Comparison of ENCODE assay signal across 16 cellular contexts in the genomic region with DNA sequence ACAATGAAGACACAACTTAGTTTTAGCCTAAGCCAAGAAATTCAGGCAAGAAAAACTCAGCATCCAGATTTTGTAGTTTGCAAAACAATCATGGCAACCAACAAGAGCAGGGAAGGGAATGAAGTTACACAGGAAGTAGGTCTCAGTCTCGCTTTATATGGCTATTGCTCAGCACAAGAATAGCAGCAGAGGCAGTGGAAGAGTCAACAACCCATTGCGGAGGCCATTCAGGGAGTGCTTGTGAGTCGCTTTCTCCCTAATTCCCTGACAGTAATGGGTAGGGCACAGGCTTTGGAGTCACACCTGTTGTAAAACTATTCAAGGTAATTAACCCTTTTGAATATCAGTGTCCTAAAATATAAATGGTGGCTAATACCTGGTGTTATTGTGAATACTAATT.
A peak's percentile ranks its signal among the peaks of the same experiment; 100 is the strongest.
DNase-seq lines count a peak whose midpoint lies in the region; ATAC-seq, FAIRE-seq and TF ChIP-seq lines count a peak whose summit lies in the region.
"Had no signal": no experiment of that assay in that cellular context is flagged by ENCODE, and none has a peak within 500 bp of the region (broad histone marks: within the 10 kb centered on the region; RNA-seq: fewer than 3 reads in every experiment).

No MANE protein-coding gene starts in this region.

- FAIRE-seq in H1 (lab: Jason Lieb, UNC), result no peak
- FAIRE-seq: A549, GM18507, HepG2, HTR-8/SVneo had no signal

- POLR2A ChIA-PET in H1 (lab: Charles Lee; ENCODE audit: partially characterized antibody), result no interaction called here

- H2BK15ac ChIP-seq in H9 (ENCODE audit: low read depth, low read length) (no peak overlapping the region), H1 (ENCODE audit: low read length) (no peak overlapping the region), mesendoderm (replicated peaks; ENCODE audit: low read depth) (no peak overlapping the region)

- no peaks in the 10 kb centered on the region for H3K79me2 ChIP-seq in H9 (ENCODE audit: insufficient read depth, low read length)
- no peaks in the 10 kb centered on the region for H3K79me2 ChIP-seq in H1 (ENCODE audit: control insufficient read depth in 1 of 2, insufficient read depth in 2 of 2, low read length in 2 of 2)
- H3K79me2 ChIP-seq in mesendoderm (ENCODE audit: control insufficient read depth, insufficient read depth, low read length), result no peaks in the 10 kb centered on the region

- H3K4me1 Mint-ChIP-seq in H9, result peaks cover 24 to 26% of the 10 kb centered on the region in 2 experiments
- H3K4me1 Mint-ChIP-seq: CD4-positive, alpha-beta memory T cell had no signal

- H3K4ac ChIP-seq in H9 (ENCODE audit: low read depth, low read length), result no peak overlapping the region
- H3K4ac ChIP-seq in H1 (replicated peaks; ENCODE audit: insufficient read length, low read depth, low read length), result no peak overlapping the region
- no peak overlapping the region for H3K4ac ChIP-seq in mesendoderm (ENCODE audit: low read depth, low read length)

- no peak overlapping the region for H3T11ph ChIP-seq in H9 (ENCODE audit: low read length)

- H3K27ac Mint-ChIP-seq in H9, result peak overlapping the region in 1 of 3 experiments; percentile 77; a peak in 3 of 7 replicates
- H3K27ac Mint-ChIP-seq: CD4-positive, alpha-beta memory T cell had no signal

- H2BK20ac ChIP-seq in H9 (ENCODE audit: low read depth, low read length, poor library complexity, severe bottlenecking) (no peak overlapping the region), H1 (ENCODE audit: low read length) (no peak overlapping the region)

- ATAC-seq in GM21423 (IDR thresholded peaks at IDR 0.05; ENCODE audit: unreplicated experiment) (no peak), HG03378 (IDR thresholded peaks at IDR 0.05; ENCODE audit: unreplicated experiment) (no peak), GM21526 (IDR thresholded peaks at IDR 0.05; ENCODE audit: low FRiP score, unreplicated experiment) (no peak)
- ATAC-seq: A549, HepG2 had no signal

- TF ChIP-seq CTCF in H9 (conservative IDR thresholded peaks at IDR 0.05) (no peak), H1 (IDR thresholded peaks at IDR 0.05; ENCODE audit: control extremely low read depth in 1 of 3, insufficient read depth in 1 of 3, low read depth in 1 of 3, low read length in 3 of 3) (no peak), coronary artery (IDR thresholded peaks at IDR 0.05) (no peak)

- H2BK120ac ChIP-seq in H9 (ENCODE audit: low read depth, low read length, poor library complexity, severe bottlenecking), result no peak overlapping the region
- no peak overlapping the region for H2BK120ac ChIP-seq in H1 (replicated peaks; ENCODE audit: low read depth, low read length)
- H2BK120ac ChIP-seq in mesendoderm (ENCODE audit: low read depth, low read length), result no peak overlapping the region

- H4K20me1 ChIP-seq in H9 (ENCODE audit: control insufficient read depth, insufficient read depth, insufficient read length) (no peaks in the 10 kb centered on the region), H1 (replicated peaks in 1 of 2; ENCODE audit: control insufficient read depth in 1 of 2, insufficient read depth in 2 of 2, low read length in 2 of 2) (no peaks in the 10 kb centered on the region)

- peaks cover 6% of the 10 kb centered on the region for H3K4me1 ChIP-seq in H9 (ENCODE audit: insufficient read depth, low read length)
- peaks cover 0 to 10% (median 3%) of the 10 kb centered on the region in 4 experiments; a peak in 4 of 7 replicates for H3K4me1 ChIP-seq in H1 (replicated peaks in 1 of 4; ENCODE audit: control insufficient read depth in 3 of 4, insufficient read depth in 4 of 4, low read length in 3 of 4)
- H3K4me1 ChIP-seq in mesendoderm (ENCODE audit: control insufficient read depth, low read depth, low read length), result no peaks in the 10 kb centered on the region
- H3K4me1 ChIP-seq: A549 had no signal

- H3K56ac ChIP-seq in H9 (ENCODE audit: insufficient read length, low read depth, low read length), result no peak overlapping the region
- H3K56ac ChIP-seq in H1 (replicated peaks; ENCODE audit: insufficient read length, low read depth, low read length), result no peak overlapping the region
- no peak overlapping the region for H3K56ac ChIP-seq in mesendoderm (ENCODE audit: low read length)

- H3K4me2 ChIP-seq in H9 (ENCODE audit: insufficient read depth, insufficient read length, low read length), result no peak overlapping the region
- no peak overlapping the region for H3K4me2 ChIP-seq in H1 (ENCODE audit: insufficient read depth in 1 of 2, low read depth in 2 of 2, low read length in 2 of 2)
- H3K4me2 ChIP-seq in mesendoderm (ENCODE audit: low read length), result no peak overlapping the region
- H3K4me2 ChIP-seq: A549 had no signal

- no peaks in the 10 kb centered on the region; a peak in 1 of 7 replicates for H3K36me3 Mint-ChIP-seq in H9 (ENCODE audit: insufficient read depth in 1 of 3, low read depth in 3 of 3)
- H3K36me3 Mint-ChIP-seq: CD4-positive, alpha-beta memory T cell had no signal

- H3K14ac ChIP-seq in H9 (ENCODE audit: insufficient read depth, low read length) (no peak overlapping the region), H1 (ENCODE audit: insufficient read length) (no peak overlapping the region)

- no CpG with 5 or more reads among the region's 3 CpGs for WGBS in H9 (ENCODE audit: extremely low coverage, insufficient read length, low lambda C conversion rate)
- 78% methylated on average over 3 of the region's 3 CpGs; no CpG with 5 or more reads in 1 of the 2 experiments for WGBS in H1 (ENCODE audit: extremely low coverage in 1 of 2, insufficient coverage in 1 of 2, insufficient read length in 1 of 2, insufficient replicate concordance in 2 of 2, low coverage in 1 of 2, low lambda C conversion rate in 2 of 2, missing lambda C conversion rate in 1 of 2), 2 experiments
- WGBS in mesendoderm (ENCODE audit: extremely low coverage, insufficient coverage, low lambda C conversion rate), result no CpG with 5 or more reads among the region's 3 CpGs

- no peak overlapping the region for H3K4me3 ChIP-seq in H1 (ENCODE audit: extremely low read depth in 1 of 4, insufficient read depth in 2 of 4, low read depth in 3 of 4, low read length in 4 of 4)
- no peak overlapping the region for H3K4me3 ChIP-seq in mesendoderm (ENCODE audit: low read length)
- no peak overlapping the region for H3K4me3 ChIP-seq in coronary artery
- H3K4me3 ChIP-seq: A549 had no signal

- no peak overlapping the region for H3K18ac ChIP-seq in H9 (ENCODE audit: insufficient read length, low read depth, low read length)
- H3K18ac ChIP-seq in H1 (ENCODE audit: extremely low read depth, low read length), result no peak overlapping the region
- H3K18ac ChIP-seq in mesendoderm (ENCODE audit: low read length), result no peak overlapping the region

- H2AFZ ChIP-seq in H9 (ENCODE audit: low read length) (no peak overlapping the region), H1 (ENCODE audit: low read length) (peak overlapping the region; percentile 96)

- no peak overlapping the region for H3K9ac ChIP-seq in H9 (ENCODE audit: extremely low read depth, insufficient read length, low read length)
- no peak overlapping the region for H3K9ac ChIP-seq in H1 (replicated peaks in 1 of 4; ENCODE audit: extremely low read depth in 1 of 4, low read depth in 3 of 4, low read length in 3 of 4)
- no peak overlapping the region for H3K9ac ChIP-seq in mesendoderm (ENCODE audit: low read length)

- H3K79me1 ChIP-seq in H9 (ENCODE audit: insufficient read depth, low read depth, low read length, poor library complexity, severe bottlenecking), result no peaks in the 10 kb centered on the region
- no peaks in the 10 kb centered on the region for H3K79me1 ChIP-seq in H1 (ENCODE audit: low read depth, low read length)
- no peaks in the 10 kb centered on the region for H3K79me1 ChIP-seq in mesendoderm (ENCODE audit: low read length)

- H3K36me3 ChIP-seq in H1 (ENCODE audit: control insufficient read depth in 2 of 4, insufficient read depth in 4 of 4, low read length in 3 of 4) (no peaks in the 10 kb centered on the region), mesendoderm (ENCODE audit: control insufficient read depth, insufficient read depth, low read length) (no peaks in the 10 kb centered on the region)
- H3K36me3 ChIP-seq: BE2C had no signal

- CTCF ChIA-PET in H1 (lab: Charles Lee; ENCODE audit: partially characterized antibody), result interaction anchor here (1.2 kb wide), 1 partner anchor 627 kb away, joined by 3 read pairs; no protein-coding TSS in a partner anchor

- H2AK5ac ChIP-seq in H9 (ENCODE audit: insufficient read length, low read length) (no peak overlapping the region), H1 (ENCODE audit: low read depth, low read length) (no peak overlapping the region), mesendoderm (ENCODE audit: low read length) (no peak overlapping the region)

- H4K91ac ChIP-seq in H9 (ENCODE audit: insufficient read length, low read depth, low read length) (no peak overlapping the region), H1 (replicated peaks; ENCODE audit: insufficient read length, low read length) (no peak overlapping the region)

- no peaks in the 10 kb centered on the region; the same call in 1 of the 2 replicates for H3K27me3 Mint-ChIP-seq in H9 (ENCODE audit: low read depth)
- H3K27me3 Mint-ChIP-seq: CD4-positive, alpha-beta memory T cell had no signal

- H4K8ac ChIP-seq in H9 (replicated peaks; ENCODE audit: insufficient read length, low read depth, low read length) (no peak overlapping the region), H1 (ENCODE audit: extremely low read depth, insufficient read depth, low read length) (no peak overlapping the region), mesendoderm (ENCODE audit: low read depth, low read length) (no peak overlapping the region)

- no peak for TF ChIP-seq POLR2A in H1 (IDR thresholded peaks at IDR 0.05; ENCODE audit: control extremely low read depth in 1 of 2, low read depth in 2 of 2, low read length in 2 of 2)

- H3K9me3 ChIP-seq in H9 (ENCODE audit: control insufficient read depth, low read depth, low read length), result no peaks in the 10 kb centered on the region
- no peaks in the 10 kb centered on the region for H3K9me3 ChIP-seq in H1 (ENCODE audit: insufficient read depth in 2 of 2, low read depth in 1 of 2, low read length in 1 of 2)
- H3K9me3 ChIP-seq: A549, BE2C had no signal

- H3K4me3 Mint-ChIP-seq in H9, result no peak overlapping the region
- H3K4me3 Mint-ChIP-seq: CD4-positive, alpha-beta memory T cell had no signal

- H3K9me3 Mint-ChIP-seq in H9, result no peaks in the 10 kb centered on the region

- no peak for TF ChIP-seq EP300 in H1 (IDR thresholded peaks at IDR 0.05; ENCODE audit: borderline replicate concordance in 1 of 2, low read depth in 2 of 2, low read length in 2 of 2)

- no peak for TF ChIP-seq RAD21 in H1 (IDR thresholded peaks at IDR 0.05 in 1 of 2, conservative IDR thresholded peaks at IDR 0.05 in 1 of 2; ENCODE audit: low read depth in 2 of 2, low read length in 2 of 2)

- H3K23me2 ChIP-seq in H9 (ENCODE audit: insufficient read length, low read depth, low read length, poor library complexity, severe bottlenecking) (no peaks in the 10 kb centered on the region), H1 (ENCODE audit: low read depth, low read length) (no peaks in the 10 kb centered on the region)

- H3K23ac ChIP-seq in H9 (ENCODE audit: insufficient read length, low read depth, low read length) (no peak overlapping the region), H1 (ENCODE audit: insufficient read length) (no peak overlapping the region), mesendoderm (ENCODE audit: low read length) (no peak overlapping the region)

- H2BK5ac ChIP-seq in H9 (ENCODE audit: insufficient read length, low read length) (no peak overlapping the region), H1 (ENCODE audit: low read depth, low read length) (no peak overlapping the region), mesendoderm (ENCODE audit: low read length) (no peak overlapping the region)

- H4K5ac ChIP-seq in H9 (ENCODE audit: insufficient read length, low read depth, low read length), result no peak overlapping the region
- no peak overlapping the region for H4K5ac ChIP-seq in H1 (ENCODE audit: insufficient read length, low read depth, low read length)
- H4K5ac ChIP-seq in mesendoderm (ENCODE audit: low read length), result no peak overlapping the region

- H3K27me3 ChIP-seq in H9 (ENCODE audit: insufficient read depth, low read length) (no peaks in the 10 kb centered on the region), H1 (replicated peaks in 1 of 4; ENCODE audit: control insufficient read depth in 3 of 4, extremely low read depth in 1 of 4, insufficient read depth in 3 of 4, low read length in 3 of 4) (no peaks in the 10 kb centered on the region), mesendoderm (ENCODE audit: insufficient read depth, low read length, poor library complexity) (no peaks in the 10 kb centered on the region)
- H3K27me3 ChIP-seq: BE2C had no signal

- DNase-seq in ELF-1 (ENCODE audit: low read depth, low spot score) (peak; percentile 1), H9 (peak; percentile 40), H1 (ENCODE audit: low read depth in 1 of 2, low spot score in 2 of 2) (no peak), mesendoderm (peak; percentile 6), coronary artery (ENCODE audit: low spot score) (no peak)
- DNase-seq: BE2C; CD4-positive, alpha-beta memory T cell; DMS153 had no signal

- no peak overlapping the region for H2BK12ac ChIP-seq in H9 (ENCODE audit: insufficient read length, low read depth, low read length)
- H2BK12ac ChIP-seq in H1 (ENCODE audit: low read depth, low read length), result no peak overlapping the region

- H3K27ac ChIP-seq in H9 (ENCODE audit: insufficient read length, low read depth, low read length), result no peak overlapping the region
- no peak overlapping the region for H3K27ac ChIP-seq in H1 (ENCODE audit: low read depth, low read length)
- no peak overlapping the region for H3K27ac ChIP-seq in mesendoderm (ENCODE audit: low read depth, low read length)
- no peak overlapping the region for H3K27ac ChIP-seq in coronary artery
- H3K27ac ChIP-seq: A549, C4-2B had no signal

Comparison
In these comparisons a context has a peak if more than half of its experiments do, and no peak if none do; other contexts are left out.
1. DNase-seq: peak in ELF-1 (single experiment), H9 (single experiment) and mesendoderm (single experiment); none in H1 (0 of 2) and coronary artery (single experiment).